ENCODE assay signal across 5 cellular contexts in genomic region chr16:18877734-18878133, GRCh38. TPM values are rescaled to one million over a fixed set of nuclear protein-coding genes. Genes with fewer than 3 reads are reported as not detected.
DNase-seq lines count a peak whose midpoint lies in the region; ATAC-seq and TF ChIP-seq lines count a peak whose summit lies in the region.
"Not testable (repeated sequence)": the region's sequence is repeated elsewhere in the genome, so short reads cannot be mapped to it uniquely, and the experiment has no call there.

No MANE protein-coding gene starts in this region.

- not testable (repeated sequence) for H3K9me3 Mint-ChIP-seq in endodermal cell

- CTCF ChIA-PET in SK-N-SH (lab: Yijun Ruan, JAX), result not testable (repeated sequence)

- not testable (repeated sequence) for H3K27me3 Mint-ChIP-seq in T-helper 17 cell; endodermal cell (ENCODE audit: insufficient read depth)

- H3K27ac ChIP-seq in SK-N-SH (ENCODE audit: low read depth in 2 of 2, low read length in 1 of 2); endodermal cell (ENCODE audit: low read depth, low read length): not testable (repeated sequence)

- H3K36me3 Mint-ChIP-seq in T-helper 17 cell (ENCODE audit: low read depth), result not testable (repeated sequence)
- peaks cover 49% of the 10 kb centered on the region for H3K36me3 Mint-ChIP-seq in endodermal cell (ENCODE audit: low read depth)

- not testable (repeated sequence) for H3K27me3 ChIP-seq in SK-N-SH (ENCODE audit: insufficient read depth); adipocyte (replicated peaks; ENCODE audit: control insufficient read depth, insufficient read depth, low read length); endodermal cell (ENCODE audit: control insufficient read depth, insufficient read depth, low read length, poor library complexity, severe bottlenecking)

- H3F3A ChIP-seq in SK-N-SH (replicated peaks; ENCODE audit: insufficient read depth), result not testable (repeated sequence)

- H3K9me3 ChIP-seq in SK-N-SH; T-helper 17 cell (ENCODE audit: control insufficient read depth, low read length, poor library complexity, severe bottlenecking); adipocyte (ENCODE audit: control insufficient read depth, low read length); endodermal cell (ENCODE audit: control insufficient read depth, low read length): not testable (repeated sequence)

- ATAC-seq in T-helper 17 cell, result not testable (repeated sequence)

- TF ChIP-seq CTCF in SK-N-SH (IDR thresholded peaks at IDR 0.05); endodermal cell (conservative IDR thresholded peaks at IDR 0.05): not testable (repeated sequence)

- not testable (repeated sequence) for H3K79me2 ChIP-seq in SK-N-SH (ENCODE audit: insufficient read depth)

- not testable (repeated sequence) for H3K9ac ChIP-seq in SK-N-SH; adipocyte (ENCODE audit: low read length); endodermal cell (ENCODE audit: extremely low read depth, low read length, poor library complexity, severe bottlenecking)

- DNase-seq in SK-N-SH, T-helper 17 cell, endodermal cell: not testable (repeated sequence)
- DNase-seq in adipocyte (ENCODE audit: low read depth), result peak; percentile 22
- DNase-seq in fibroblast of peridontal ligament (ENCODE audit: extremely low read depth), result peak; percentile 5

- POLR2A ChIA-PET in SK-N-SH (lab: Yijun Ruan, JAX), result not testable (repeated sequence)

- not testable (repeated sequence) for TF ChIP-seq EP300 in SK-N-SH (IDR thresholded peaks at IDR 0.05; ENCODE audit: borderline replicate concordance in 1 of 2, low read depth in 1 of 2, low read length in 1 of 2)

- not testable (repeated sequence) for H2AFZ ChIP-seq in SK-N-SH (ENCODE audit: low read depth)

- peaks cover 16 to 47% of the 10 kb centered on the region in 2 experiments for H3K36me3 ChIP-seq in SK-N-SH (replicated peaks in 1 of 2; ENCODE audit: control insufficient read depth in 1 of 2, insufficient read depth in 2 of 2, low read length in 1 of 2)
- H3K36me3 ChIP-seq in adipocyte (ENCODE audit: control insufficient read depth, insufficient read depth, low read length, severe bottlenecking), result peaks cover 37% of the 10 kb centered on the region
- peaks cover 47% of the 10 kb centered on the region for H3K36me3 ChIP-seq in endodermal cell (ENCODE audit: control insufficient read depth, insufficient read depth, low read length)

- H4K20me1 ChIP-seq in SK-N-SH (ENCODE audit: insufficient read depth), result not testable (repeated sequence)

- not testable (repeated sequence) for H3K4me1 Mint-ChIP-seq in T-helper 17 cell, endodermal cell

- TF ChIP-seq RAD21 in SK-N-SH (IDR thresholded peaks at IDR 0.05; ENCODE audit: low read length), result not testable (repeated sequence)

- not testable (repeated sequence) for H3K4me3 ChIP-seq in SK-N-SH (ENCODE audit: low read depth in 2 of 2, low read length in 1 of 2); adipocyte (ENCODE audit: low read length); endodermal cell (ENCODE audit: low read length)

- not testable (repeated sequence) for H3K4me2 ChIP-seq in SK-N-SH

- H3K4me1 ChIP-seq in SK-N-SH (ENCODE audit: control insufficient read depth in 1 of 2, insufficient read depth in 2 of 2, low read depth in 1 of 2, low read length in 1 of 2); adipocyte (ENCODE audit: control insufficient read depth, insufficient read depth, low read length); endodermal cell (ENCODE audit: control insufficient read depth, insufficient read depth, low read length): not testable (repeated sequence)

- H3K27ac Mint-ChIP-seq in T-helper 17 cell, result peak overlapping the region; percentile 85
- H3K27ac Mint-ChIP-seq in endodermal cell, result peak overlapping the region; percentile 26

- not testable (repeated sequence) for H3K4me3 Mint-ChIP-seq in T-helper 17 cell, endodermal cell

- not testable (repeated sequence) for H3K9me2 ChIP-seq in SK-N-SH

- 76% methylated on average over 4 of the region's 4 CpGs for WGBS in SK-N-SH (ENCODE audit: low lambda C conversion rate)
- WGBS in endodermal cell (ENCODE audit: insufficient coverage in 1 of 2, insufficient read length in 1 of 2), 2 experiments, result 99% methylated on average over 4 of the region's 4 CpGs; no CpG with 5 or more reads in 1 of the 2 experiments

TF ChIP-seq in SK-N-SH, 30 proteins besides CTCF, POLR2A, EP300 and RAD21:
- 0 out of 2 replicates have a peak, but pooled peaks have one; percentile 20 for TF ChIP-seq GATA2 (CRISPR knock-in tag; IDR thresholded peaks at IDR 0.05)
- TF ChIP-seq TCF12 (IDR thresholded peaks at IDR 0.05), result peak; percentile 28; the same call in 1 of the 2 replicates

RNA-seq across cellular contexts. Expression of gene SMG1, which starts 48.5 kb away (rescaled TPM):
- 11.2 and 14.8 TPM in 2 replicates for polyA plus RNA-seq in SK-N-SH (2012; rRNA removed)
- polyA plus RNA-seq in SK-N-SH (2012; cell fraction: cytosol; rRNA removed), result 11.7 and 12.4 TPM in 2 replicates
- 16.9 and 32.5 TPM in 2 replicates for polyA plus RNA-seq in SK-N-SH (2012; cell fraction: nucleus; rRNA removed)
- 100 to 1,000 TPM; 177 to 192 TPM for total RNA-seq in T-helper 17 cell
- 100 to 1,000 TPM; 100 to 113 TPM for total RNA-seq in endodermal cell
- polyA plus RNA-seq in endodermal cell (2013, experiment 1 of 2), result 25.1 TPM
- polyA plus RNA-seq in endodermal cell (2013, experiment 2 of 2), result 25.6 TPM
